Comparison of ENCODE assay signal across 1 cellular context in the genomic region with DNA sequence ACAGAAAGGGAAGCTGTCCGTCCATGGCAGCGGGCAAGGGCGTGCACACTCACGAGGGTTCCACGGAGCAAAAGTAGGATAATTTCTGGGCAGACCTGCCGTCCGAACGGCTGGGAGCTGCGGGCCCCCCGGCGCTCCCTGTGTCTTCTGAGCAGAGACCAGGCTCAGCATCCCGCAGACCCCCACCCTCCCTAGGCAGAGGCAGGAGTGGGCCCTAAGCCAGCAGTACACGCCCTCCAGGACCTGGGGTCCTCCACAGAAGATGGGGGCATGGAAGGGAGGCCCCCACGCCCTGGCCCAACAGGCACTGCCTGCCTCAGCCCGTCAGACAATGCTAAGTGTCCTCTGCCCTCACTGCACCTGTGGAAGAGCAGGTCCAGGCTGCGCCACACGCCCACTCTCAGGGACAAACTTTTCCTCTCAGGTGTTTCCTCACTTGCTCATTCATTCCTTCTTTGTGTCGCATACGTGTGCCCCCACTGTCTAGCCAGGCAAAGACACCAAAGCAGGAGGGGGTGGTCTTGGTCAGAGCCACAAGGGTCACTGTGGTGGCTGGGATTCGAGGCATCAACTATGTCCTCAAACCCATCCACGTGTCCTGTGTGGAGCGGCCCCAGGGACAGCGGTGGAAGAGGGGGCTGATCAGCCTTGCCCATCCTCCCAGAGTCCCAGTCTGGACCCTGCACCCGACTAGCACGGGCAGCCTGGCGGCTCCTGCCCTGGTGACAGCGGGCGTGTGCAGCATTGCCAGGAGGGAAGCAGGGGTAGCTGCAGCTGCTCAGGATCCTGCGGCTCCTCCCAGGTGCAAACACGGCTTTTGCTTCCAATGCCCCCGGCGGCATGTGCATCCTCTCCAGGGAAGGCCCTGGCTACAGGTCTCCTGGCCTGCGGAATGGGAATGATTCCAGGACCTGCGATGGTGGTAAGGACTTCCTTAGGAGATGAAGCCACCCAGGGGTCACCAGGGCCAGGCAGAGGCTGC.
TF ChIP-seq lines count a peak whose summit lies in the region.

No MANE protein-coding gene starts in this region.

TF ChIP-seq in endothelial cell of umbilical vein, 7 proteins besides CTCF, POLR2A, EP300 and RAD21 (continued from another document):
- TF ChIP-seq, protein P1, sequence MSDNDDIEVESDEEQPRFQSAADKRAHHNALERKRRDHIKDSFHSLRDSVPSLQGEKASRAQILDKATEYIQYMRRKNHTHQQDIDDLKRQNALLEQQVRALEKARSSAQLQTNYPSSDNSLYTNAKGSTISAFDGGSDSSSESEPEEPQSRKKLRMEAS (IDR thresholded peaks at IDR 0.05; ENCODE audit: insufficient read depth, insufficient read length) = no peak
- TF ChIP-seq GATA2 (IDR thresholded peaks at IDR 0.05; ENCODE audit: insufficient read depth, insufficient read length, low read depth, low read length) (no peak), JUN (IDR thresholded peaks at IDR 0.05; ENCODE audit: borderline replicate concordance, insufficient read depth, insufficient read length, low read depth) (no peak), MYC (IDR thresholded peaks at IDR 0.05; ENCODE audit: low read depth, low read length) (no peak), POLR2AphosphoS5 (IDR thresholded peaks at IDR 0.05; ENCODE audit: insufficient read depth, low read depth, low read length) (no peak)
TF ChIP-seq in endothelial cell of umbilical vein: peak in this region for 0.
